In genomic region chr9:112540800-112541199, GRCh38 we compare ENCODE assay signal across 16 cellular contexts. TPM values are rescaled to one million over a fixed set of nuclear protein-coding genes. Genes with fewer than 3 reads are reported as not detected.
DNase-seq lines count a peak whose midpoint lies in the region; ATAC-seq and TF ChIP-seq lines count a peak whose summit lies in the region.
"Had no signal": no experiment of that assay in that cellular context is flagged by ENCODE, and none has a peak within 500 bp of the region (broad histone marks: within the 10 kb centered on the region; RNA-seq: fewer than 3 reads in every experiment).

No MANE protein-coding gene starts in this region.

- ATAC-seq in HG03432 (IDR thresholded peaks at IDR 0.05; ENCODE audit: unreplicated experiment), result no peak
- ATAC-seq: HCT116 had no signal

- H3K27me3 Mint-ChIP-seq in HFFc6 (ENCODE audit: insufficient read depth) (no peaks in the 10 kb centered on the region), mesothelial cell of epicardium (ENCODE audit: low read depth) (no peaks in the 10 kb centered on the region)
- H3K27me3 Mint-ChIP-seq: CD4-positive, alpha-beta memory T cell had no signal

- TF ChIP-seq CTCF in HFFc6 (IDR thresholded peaks at IDR 0.05) (no peak), VCaP (conservative IDR thresholded peaks at IDR 0.05) (no peak), mesothelial cell of epicardium (IDR thresholded peaks at IDR 0.05; ENCODE audit: unreplicated experiment) (no peak)

- peaks cover 12% of the 10 kb centered on the region for H3K36me3 Mint-ChIP-seq in HFFc6 (ENCODE audit: low read depth)
- peaks cover 11% of the 10 kb centered on the region for H3K36me3 Mint-ChIP-seq in mesothelial cell of epicardium
- H3K36me3 Mint-ChIP-seq: CD4-positive, alpha-beta memory T cell had no signal

- no peak overlapping the region; the same call in 1 of the 2 replicates for H3K27ac Mint-ChIP-seq in HFFc6
- H3K27ac Mint-ChIP-seq in mesothelial cell of epicardium, result peak overlapping the region; percentile 43
- H3K27ac Mint-ChIP-seq: CD4-positive, alpha-beta memory T cell had no signal

- H3K9me3 Mint-ChIP-seq in HFFc6, result no peaks in the 10 kb centered on the region
- peaks cover 7% of the 10 kb centered on the region for H3K9me3 Mint-ChIP-seq in mesothelial cell of epicardium
- H3K9me3 Mint-ChIP-seq: CD4-positive, alpha-beta memory T cell had no signal

- DNase-seq in ELR (ENCODE audit: low read depth), result peak; percentile 25
- DNase-seq in HFFc6, result no peak
- DNase-seq in mesothelial cell of epicardium (ENCODE audit: low spot score in 2 of 2, unreplicated experiment in 2 of 2), result no peak
- DNase-seq in SJCRH30, result no peak
- DNase-seq in NCI-H1105 (lab: John Stamatoyannopoulos, UW), result no peak
- no peak for DNase-seq in stimulated activated CD4-positive, alpha-beta T cell treated with anti-CD3 and anti-CD28 coated beads, Interleukin-2, amount 100 ng/mL, for 48 hours
- DNase-seq: AML-193; CD4-positive, alpha-beta memory T cell; DMS153; DMS79; GM23248; Karpas-422; KBM-7 had no signal

- peaks cover 68% of the 10 kb centered on the region for H3K4me1 Mint-ChIP-seq in HFFc6 (ENCODE audit: low read depth)
- peaks cover 21% of the 10 kb centered on the region for H3K4me1 Mint-ChIP-seq in mesothelial cell of epicardium

- H3K27ac ChIP-seq in VCaP (peak overlapping the region; percentile 69), SJCRH30 (no peak overlapping the region)
- H3K27ac ChIP-seq: GM23248 had no signal

- peaks cover 4% of the 10 kb centered on the region; the same call in 1 of the 2 replicates for H3K9me3 ChIP-seq in SJCRH30 (replicated peaks)

- H3K36me3 ChIP-seq in SJCRH30, result no peaks in the 10 kb centered on the region

- peak overlapping the region; percentile 15 for H3K4me3 Mint-ChIP-seq in HFFc6
- no peak overlapping the region for H3K4me3 Mint-ChIP-seq in mesothelial cell of epicardium
- H3K4me3 Mint-ChIP-seq: CD4-positive, alpha-beta memory T cell had no signal

- no peaks in the 10 kb centered on the region for H3K27me3 ChIP-seq in SJCRH30

- H3K4me1 ChIP-seq in SJCRH30, result no peaks in the 10 kb centered on the region

- H3K4me3 ChIP-seq in SJCRH30, result no peak overlapping the region
- H3K4me3 ChIP-seq: GM23248 had no signal

RNA-seq across cellular contexts. Expression of gene KIAA1958, which starts 54.2 kb away (rescaled TPM):
- 1 to 10 TPM; 3.5 to 9.7 (median 4.5) TPM for total RNA-seq in HFFc6 (2021; fragmentation: NEBNext Ultra II Directional; extraction: Animal tissue kit (Norgen Biotek cat#: 25700))
- total RNA-seq in mesothelial cell of epicardium, result 26.9 to 28.3 TPM (median 26.9 TPM) in 3 replicates
- total RNA-seq in SJCRH30 (2014; rRNA removed; shearing (Covaris generic)), result 16.2 and 17.6 TPM in 2 replicates
